Comparison of ENCODE assay signal across 7 cellular contexts in genomic region chr14:74262076-74262475, GRCh38. TPM values are rescaled to one million over a fixed set of nuclear protein-coding genes. Genes with fewer than 3 reads are reported as not detected.
"Had no signal": no experiment of that assay in that cellular context is flagged by ENCODE, and none has a peak within 500 bp of the region (broad histone marks: within the 10 kb centered on the region; RNA-seq: fewer than 3 reads in every experiment).

No MANE protein-coding gene starts in this region.

- H2AFZ ChIP-seq: GM23338 had no signal

- H3K4me2 ChIP-seq: GM23338 had no signal

- FAIRE-seq: H1, H54 had no signal

- DNase-seq: H9, HCEC 1CT, IMR-90 had no signal

- H3K4me3 ChIP-seq: GM23338 had no signal

RNA-seq across cellular contexts. Expression of gene VSX2, which starts 22.8 kb away (rescaled TPM):
- total RNA-seq: H9, HT-29, IMR-90 had no signal
- polyA plus RNA-seq: IMR-90 had no signal
